1 cellular context compared by ENCODE assay signal in genomic region chr17:43584666-43585102, GRCh38.
TF ChIP-seq lines count a peak whose summit lies in the region.

No MANE protein-coding gene starts in this region.

TF ChIP-seq in HepG2, 621 proteins besides CTCF, POLR2A, EP300 and RAD21 (continued from another document and continues in another):
- TF ChIP-seq, protein P1, sequence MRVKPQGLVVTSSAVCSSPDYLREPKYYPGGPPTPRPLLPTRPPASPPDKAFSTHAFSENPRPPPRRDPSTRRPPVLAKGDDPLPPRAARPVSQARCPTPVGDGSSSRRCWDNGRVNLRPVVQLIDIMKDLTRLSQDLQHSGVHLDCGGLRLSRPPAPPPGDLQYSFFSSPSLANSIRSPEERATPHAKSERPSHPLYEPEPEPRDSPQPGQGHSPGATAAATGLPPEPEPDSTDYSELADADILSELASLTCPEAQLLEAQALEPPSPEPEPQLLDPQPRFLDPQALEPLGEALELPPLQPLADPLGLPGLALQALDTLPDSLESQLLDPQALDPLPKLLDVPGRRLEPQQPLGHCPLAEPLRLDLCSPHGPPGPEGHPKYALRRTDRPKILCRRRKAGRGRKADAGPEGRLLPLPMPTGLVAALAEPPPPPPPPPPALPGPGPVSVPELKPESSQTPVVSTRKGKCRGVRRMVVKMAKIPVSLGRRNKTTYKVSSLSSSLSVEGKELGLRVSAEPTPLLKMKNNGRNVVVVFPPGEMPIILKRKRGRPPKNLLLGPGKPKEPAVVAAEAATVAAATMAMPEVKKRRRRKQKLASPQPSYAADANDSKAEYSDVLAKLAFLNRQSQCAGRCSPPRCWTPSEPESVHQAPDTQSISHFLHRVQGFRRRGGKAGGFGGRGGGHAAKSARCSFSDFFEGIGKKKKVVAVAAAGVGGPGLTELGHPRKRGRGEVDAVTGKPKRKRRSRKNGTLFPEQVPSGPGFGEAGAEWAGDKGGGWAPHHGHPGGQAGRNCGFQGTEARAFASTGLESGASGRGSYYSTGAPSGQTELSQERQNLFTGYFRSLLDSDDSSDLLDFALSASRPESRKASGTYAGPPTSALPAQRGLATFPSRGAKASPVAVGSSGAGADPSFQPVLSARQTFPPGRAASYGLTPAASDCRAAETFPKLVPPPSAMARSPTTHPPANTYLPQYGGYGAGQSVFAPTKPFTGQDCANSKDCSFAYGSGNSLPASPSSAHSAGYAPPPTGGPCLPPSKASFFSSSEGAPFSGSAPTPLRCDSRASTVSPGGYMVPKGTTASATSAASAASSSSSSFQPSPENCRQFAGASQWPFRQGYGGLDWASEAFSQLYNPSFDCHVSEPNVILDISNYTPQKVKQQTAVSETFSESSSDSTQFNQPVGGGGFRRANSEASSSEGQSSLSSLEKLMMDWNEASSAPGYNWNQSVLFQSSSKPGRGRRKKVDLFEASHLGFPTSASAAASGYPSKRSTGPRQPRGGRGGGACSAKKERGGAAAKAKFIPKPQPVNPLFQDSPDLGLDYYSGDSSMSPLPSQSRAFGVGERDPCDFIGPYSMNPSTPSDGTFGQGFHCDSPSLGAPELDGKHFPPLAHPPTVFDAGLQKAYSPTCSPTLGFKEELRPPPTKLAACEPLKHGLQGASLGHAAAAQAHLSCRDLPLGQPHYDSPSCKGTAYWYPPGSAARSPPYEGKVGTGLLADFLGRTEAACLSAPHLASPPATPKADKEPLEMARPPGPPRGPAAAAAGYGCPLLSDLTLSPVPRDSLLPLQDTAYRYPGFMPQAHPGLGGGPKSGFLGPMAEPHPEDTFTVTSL (CRISPR knock-in tag; IDR thresholded peaks at IDR 0.05; ENCODE audit: borderline replicate concordance) = peak; percentile 87; the same call in 1 of the 2 replicates
- TF ChIP-seq SP1 (IDR thresholded peaks at IDR 0.05) (no peak), SP1 (CRISPR knock-in tag; IDR thresholded peaks at IDR 0.05) (no peak), SNRNP70 (IDR thresholded peaks at IDR 0.05; ENCODE audit: low read depth, low read length) (no peak), ARNT (IDR thresholded peaks at IDR 0.05) (no peak), ZNF20 (CRISPR knock-in tag; IDR thresholded peaks at IDR 0.05) (no peak), U2AF2 (IDR thresholded peaks at IDR 0.05; ENCODE audit: low read depth, low read length) (no peak), ZFP41 (CRISPR knock-in tag; IDR thresholded peaks at IDR 0.05; ENCODE audit: borderline replicate concordance) (no peak), ZNF10 (CRISPR knock-in tag; IDR thresholded peaks at IDR 0.05; ENCODE audit: borderline replicate concordance, low read depth) (no peak), ZBED4 (CRISPR knock-in tag; IDR thresholded peaks at IDR 0.05; ENCODE audit: borderline replicate concordance) (peak; percentile 37; the same call in 1 of the 2 replicates), USF2 (IDR thresholded peaks at IDR 0.05; ENCODE audit: low read depth, low read length) (no peak), USF2 (CRISPR knock-in tag; IDR thresholded peaks at IDR 0.05; ENCODE audit: borderline replicate concordance) (no peak), SAP130 (CRISPR knock-in tag; IDR thresholded peaks at IDR 0.05; ENCODE audit: low read depth) (peak; percentile 84), RNF219 (CRISPR knock-in tag; IDR thresholded peaks at IDR 0.05) (no peak), ZNF556 (CRISPR knock-in tag; IDR thresholded peaks at IDR 0.05; ENCODE audit: borderline replicate concordance) (no peak), RNF2 (conservative IDR thresholded peaks at IDR 0.05; ENCODE audit: low read depth) (0 out of 2 replicates have a peak, but pooled peaks have one; percentile 31), RBM22 (optimal IDR thresholded peaks at IDR 0.05; ENCODE audit: low read length) (no peak), ZNF670 (CRISPR knock-in tag; IDR thresholded peaks at IDR 0.05; ENCODE audit: borderline replicate concordance) (no peak), ATAD3A (CRISPR knock-in tag; IDR thresholded peaks at IDR 0.05) (no peak), MAF1 (CRISPR knock-in tag; IDR thresholded peaks at IDR 0.05; ENCODE audit: borderline replicate concordance) (no peak), ZNF678 (CRISPR knock-in tag; IDR thresholded peaks at IDR 0.05) (no peak), ZFP90 (CRISPR knock-in tag; IDR thresholded peaks at IDR 0.05; ENCODE audit: borderline replicate concordance) (no peak), ZNF616 (CRISPR knock-in tag; IDR thresholded peaks at IDR 0.05; ENCODE audit: low read depth) (no peak), HIVEP1 (CRISPR knock-in tag; IDR thresholded peaks at IDR 0.05) (no peak), MEF2D (CRISPR knock-in tag; IDR thresholded peaks at IDR 0.05) (peak; percentile 45; the same call in 1 of the 2 replicates), NBN (conservative IDR thresholded peaks at IDR 0.05) (no peak), ZC3H13 (CRISPR knock-in tag; IDR thresholded peaks at IDR 0.05) (no peak), HNRNPK (IDR thresholded peaks at IDR 0.05; ENCODE audit: low read depth, low read length, poor library complexity, severe bottlenecking) (no peak), FOSL2 (CRISPR knock-in tag; IDR thresholded peaks at IDR 0.05) (peak; percentile 85), NFE2L2 (IDR thresholded peaks at IDR 0.05; ENCODE audit: low read length) (no peak; the same call in 1 of the 2 replicates), TRIM24 (CRISPR knock-in tag; IDR thresholded peaks at IDR 0.05) (peak; percentile 73; the same call in 1 of the 2 replicates), CHD4 (IDR thresholded peaks at IDR 0.05; ENCODE audit: borderline replicate concordance, low read length) (peak; percentile 86; the same call in 1 of the 2 replicates), CENPX (CRISPR knock-in tag; IDR thresholded peaks at IDR 0.05) (no peak)
- TF ChIP-seq, protein P2, sequence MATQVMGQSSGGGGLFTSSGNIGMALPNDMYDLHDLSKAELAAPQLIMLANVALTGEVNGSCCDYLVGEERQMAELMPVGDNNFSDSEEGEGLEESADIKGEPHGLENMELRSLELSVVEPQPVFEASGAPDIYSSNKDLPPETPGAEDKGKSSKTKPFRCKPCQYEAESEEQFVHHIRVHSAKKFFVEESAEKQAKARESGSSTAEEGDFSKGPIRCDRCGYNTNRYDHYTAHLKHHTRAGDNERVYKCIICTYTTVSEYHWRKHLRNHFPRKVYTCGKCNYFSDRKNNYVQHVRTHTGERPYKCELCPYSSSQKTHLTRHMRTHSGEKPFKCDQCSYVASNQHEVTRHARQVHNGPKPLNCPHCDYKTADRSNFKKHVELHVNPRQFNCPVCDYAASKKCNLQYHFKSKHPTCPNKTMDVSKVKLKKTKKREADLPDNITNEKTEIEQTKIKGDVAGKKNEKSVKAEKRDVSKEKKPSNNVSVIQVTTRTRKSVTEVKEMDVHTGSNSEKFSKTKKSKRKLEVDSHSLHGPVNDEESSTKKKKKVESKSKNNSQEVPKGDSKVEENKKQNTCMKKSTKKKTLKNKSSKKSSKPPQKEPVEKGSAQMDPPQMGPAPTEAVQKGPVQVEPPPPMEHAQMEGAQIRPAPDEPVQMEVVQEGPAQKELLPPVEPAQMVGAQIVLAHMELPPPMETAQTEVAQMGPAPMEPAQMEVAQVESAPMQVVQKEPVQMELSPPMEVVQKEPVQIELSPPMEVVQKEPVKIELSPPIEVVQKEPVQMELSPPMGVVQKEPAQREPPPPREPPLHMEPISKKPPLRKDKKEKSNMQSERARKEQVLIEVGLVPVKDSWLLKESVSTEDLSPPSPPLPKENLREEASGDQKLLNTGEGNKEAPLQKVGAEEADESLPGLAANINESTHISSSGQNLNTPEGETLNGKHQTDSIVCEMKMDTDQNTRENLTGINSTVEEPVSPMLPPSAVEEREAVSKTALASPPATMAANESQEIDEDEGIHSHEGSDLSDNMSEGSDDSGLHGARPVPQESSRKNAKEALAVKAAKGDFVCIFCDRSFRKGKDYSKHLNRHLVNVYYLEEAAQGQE (IDR thresholded peaks at IDR 0.05; ENCODE audit: borderline replicate concordance in 1 of 2, low read depth in 1 of 2, low read length in 2 of 2) = no peak
